Comparison of ENCODE assay signal across 8 cellular contexts in genomic region chr11:2944953-2945756, GRCh38. TPM values are rescaled to one million over a fixed set of nuclear protein-coding genes. Genes with fewer than 3 reads are reported as not detected.
DNase-seq lines count a peak whose midpoint lies in the region; ATAC-seq and TF ChIP-seq lines count a peak whose summit lies in the region.

No MANE protein-coding gene starts in this region.

- WGBS in hepatocyte (ENCODE audit: low lambda C conversion rate, missing lambda C conversion rate), result 73% methylated on average over 18 of the region's 18 CpGs

- H3K4me1 ChIP-seq in hepatocyte (ENCODE audit: insufficient read depth), result no peaks in the 10 kb centered on the region

- peaks cover 6% of the 10 kb centered on the region; the same call in 1 of the 2 replicates for H3K9me3 ChIP-seq in AG04450 (ENCODE audit: control insufficient read depth, insufficient read depth, low read length)
- no peaks in the 10 kb centered on the region for H3K9me3 ChIP-seq in hepatocyte (ENCODE audit: low read depth)

- H3K27ac ChIP-seq in AG04450 (ENCODE audit: low read depth, low read length) (peak overlapping the region; percentile 79), hepatocyte (peak overlapping the region; percentile 14)

- peaks cover 5% of the 10 kb centered on the region for H3K27me3 Mint-ChIP-seq in brain

- ATAC-seq in GM18498 (IDR thresholded peaks at IDR 0.05; ENCODE audit: unreplicated experiment), result no peak
- no peak for ATAC-seq in HG03108 (IDR thresholded peaks at IDR 0.05; ENCODE audit: unreplicated experiment)
- ATAC-seq in HG02840 (IDR thresholded peaks at IDR 0.05; ENCODE audit: low FRiP score, unreplicated experiment), result no peak

- peaks cover 33% of the 10 kb centered on the region for H3K4me1 Mint-ChIP-seq in brain

- H3K36me3 ChIP-seq in hepatocyte (replicated peaks; ENCODE audit: insufficient read depth, low read depth), result peaks cover 1% of the 10 kb centered on the region

- no peaks in the 10 kb centered on the region for H3K27me3 ChIP-seq in AG04450 (ENCODE audit: control insufficient read depth, insufficient read depth, low read length)
- H3K27me3 ChIP-seq in hepatocyte, result no peaks in the 10 kb centered on the region

- CTCF ChIA-PET in AG04450 (lab: Charles Lee), result interaction anchor here (0.8 to 2.7 kb wide), 2 partner anchors 15 to 53 kb away, joined by 3 to 15 read pairs; partner anchors contain the start of gene PHLDA2

- peak overlapping the region in 4 of 5 experiments; percentile 64 to 72 (median 66) for H3K4me3 Mint-ChIP-seq in brain

- H3K79me2 ChIP-seq in hepatocyte, result no peaks in the 10 kb centered on the region

- DNase-seq in AG04450 (ENCODE audit: low read depth, low spot score) (peak; percentile 83), NCI-H2227 (lab: John Stamatoyannopoulos, UW; ENCODE audit: unreplicated experiment) (peak; percentile 59), hepatocyte (ENCODE audit: low spot score) (peak; percentile 85), pulmonary artery endothelial cell (ENCODE audit: low read depth, low spot score) (peak; percentile 64)

- H3K36me3 Mint-ChIP-seq in brain, result peaks cover 36% of the 10 kb centered on the region

- no peaks in the 10 kb centered on the region for H3K9me3 Mint-ChIP-seq in brain

- H2AFZ ChIP-seq in hepatocyte, result no peak overlapping the region

- H3K27ac Mint-ChIP-seq in brain, result peak overlapping the region; percentile 34 to 88 (median 78)

- POLR2A ChIA-PET in AG04450 (lab: Yijun Ruan, JAX), result interaction anchor here (0.8 to 1.7 kb wide), 7 partner anchors 11 to 46 kb away, joined by 3 to 32 read pairs (median 4); partner anchors contain the start of genes NAP1L4 and PHLDA2

- TF ChIP-seq CTCF in AG04450 (IDR thresholded peaks at IDR 0.05; ENCODE audit: low read depth, low read length) (no peak), brain (conservative IDR thresholded peaks at IDR 0.05) (no peak), hepatocyte (IDR thresholded peaks at IDR 0.05; ENCODE audit: poor library complexity) (no peak)

- H3K4me3 ChIP-seq in AG04450 (ENCODE audit: low read depth, low read length), result peak overlapping the region; percentile 46
- no peak overlapping the region for H3K4me3 ChIP-seq in hepatocyte

- peaks cover 6% of the 10 kb centered on the region for H4K20me1 ChIP-seq in hepatocyte (ENCODE audit: insufficient read depth, poor library complexity, severe bottlenecking)

- no peaks in the 10 kb centered on the region for H3K9me2 ChIP-seq in hepatocyte (replicated peaks; ENCODE audit: insufficient read depth)

- peak overlapping the region; percentile 57 for H3K4me2 ChIP-seq in hepatocyte

RNA-seq across cellular contexts. Expression of gene PHLDA2, which starts 15.9 kb away (rescaled TPM):
- polyA plus RNA-seq in AG04450 (2011; rRNA removed), result 9.6 and 14.4 TPM in 2 replicates
- 3.2 and 3.6 TPM in 2 replicates for polyA minus RNA-seq in AG04450 (2011; rRNA and poly(A)+ RNA removed)
- 10.6 TPM for polyA plus RNA-seq in brain (ENCODE audit: insufficient read depth, low read depth, low replicate concordance)
- 7.1 and 8.5 TPM in 2 replicates for total RNA-seq in hepatocyte
- polyA plus RNA-seq in hepatocyte, result 62.4 and 67.4 TPM in 2 replicates
- 8.4 and 12.1 TPM in 2 replicates for total RNA-seq in pulmonary artery endothelial cell

RNA-seq across cellular contexts. Expression of gene NAP1L4, which starts 47.0 kb away (rescaled TPM):
- polyA plus RNA-seq in AG04450 (2011; rRNA removed) (88.5 and 107 TPM in 2 replicates), brain (ENCODE audit: insufficient read depth, low read depth, low replicate concordance) (88.6 TPM), hepatocyte (101 and 118 TPM in 2 replicates)
- 49.5 and 56.6 TPM in 2 replicates for polyA minus RNA-seq in AG04450 (2011; rRNA and poly(A)+ RNA removed)
- total RNA-seq in hepatocyte (75.7 and 79.0 TPM in 2 replicates), pulmonary artery endothelial cell (162 and 188 TPM in 2 replicates)

RNA-seq across cellular contexts. Expression of gene CDKN1C, which starts 59.6 kb away (rescaled TPM):
- 6.3 and 8.1 TPM in 2 replicates for polyA plus RNA-seq in AG04450 (2011; rRNA removed)
- 1.8 and 4.0 TPM in 2 replicates for polyA minus RNA-seq in AG04450 (2011; rRNA and poly(A)+ RNA removed)
- polyA plus RNA-seq in brain (ENCODE audit: insufficient read depth, low read depth, low replicate concordance), result 323 TPM
- 411 and 470 TPM in 2 replicates for total RNA-seq in hepatocyte
- 526 and 563 TPM in 2 replicates for polyA plus RNA-seq in hepatocyte
- total RNA-seq in pulmonary artery endothelial cell, result 3.5 and 4.2 TPM in 2 replicates

Comparison
In these comparisons a context has a peak if more than half of its experiments do, and no peak if none do; other contexts are left out.
1. RNA of gene CDKN1C, which starts 59.6 kb away (polyA plus RNA-seq): 526 to 563 TPM in hepatocyte and 323 TPM in brain (single experiment); 6.3 to 8.1 TPM in AG04450; every median in the first group is over 10 times any median in the second.
2. Peak in every context shown above with its lines, with median percentiles within 50 percentile points of each other: DNase-seq.